Comparison of ENCODE assay signal across 8 cellular contexts in the genomic region with DNA sequence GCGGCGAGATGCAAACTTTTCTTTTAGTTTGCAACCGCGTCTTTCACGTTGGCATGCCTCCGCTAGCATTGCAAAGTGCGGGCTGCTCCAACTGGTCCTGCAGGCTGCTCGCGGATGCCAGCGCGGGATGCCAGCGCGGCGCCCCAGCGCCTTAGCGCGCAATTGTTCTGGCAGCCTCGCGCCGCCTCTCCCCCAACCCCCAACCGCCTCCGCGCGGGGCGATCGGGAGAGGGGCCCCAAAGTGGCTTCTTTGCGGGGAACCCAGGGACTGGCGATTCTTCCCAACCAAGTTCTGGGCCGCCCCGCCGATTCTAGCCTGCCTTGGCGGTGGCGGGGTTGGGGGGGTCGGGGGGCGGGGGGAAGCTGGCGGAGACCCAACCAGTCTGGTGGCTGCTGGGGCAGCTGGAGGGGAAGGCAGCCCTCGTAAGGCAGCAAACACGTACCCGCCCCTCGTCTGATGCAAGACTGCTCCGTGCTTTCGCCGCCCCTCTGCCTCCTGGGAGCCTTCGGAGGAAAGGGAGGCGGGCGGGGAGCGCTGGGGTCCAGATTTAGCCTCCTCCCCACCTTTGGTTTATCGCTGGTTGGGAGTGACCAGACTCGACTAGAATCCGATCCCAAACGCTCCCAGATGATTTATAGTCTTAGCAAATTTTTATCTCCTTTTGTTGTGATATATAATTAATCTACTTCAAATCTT. TPM values are rescaled to one million over a fixed set of nuclear protein-coding genes. Genes with fewer than 3 reads are reported as not detected.
A peak's percentile ranks its signal among the peaks of the same experiment; 100 is the strongest.
DNase-seq lines count a peak whose midpoint lies in the region; ATAC-seq and TF ChIP-seq lines count a peak whose summit lies in the region.

No MANE protein-coding gene starts in this region.

- peak; percentile 77 for DNase-seq in GF-D8 (lab: John Stamatoyannopoulos, UW)
- peak; percentile 80 to 89 for DNase-seq in NCI-H526 (lab: John Stamatoyannopoulos, UW)
- DNase-seq in activated T-cell treated with anti-CD3 and anti-CD28 coated beads for 24 hours (ENCODE audit: low read depth): peak; percentile 23
- peak; percentile 91 for DNase-seq in fibroblast of pulmonary artery (ENCODE audit: low read depth)
- DNase-seq in nephron progenitor cell: peak; percentile 79

- ATAC-seq in HG03135 (IDR thresholded peaks at IDR 0.05; ENCODE audit: unreplicated experiment) (peak; percentile 51), HG03039 (IDR thresholded peaks at IDR 0.05; ENCODE audit: unreplicated experiment) (no peak)

- H3K4me1 Mint-ChIP-seq in nephron progenitor cell: peaks cover 52% of the 10 kb centered on the region

- peak overlapping the region; percentile 76 for H3K27ac ChIP-seq in temporal lobe (ENCODE audit: low read depth, low read length)

- peaks cover 4% of the 10 kb centered on the region for H3K36me3 Mint-ChIP-seq in nephron progenitor cell (ENCODE audit: low read depth)

- H3K27me3 Mint-ChIP-seq in nephron progenitor cell (ENCODE audit: low read depth, poor library complexity): no peaks in the 10 kb centered on the region

- no peaks in the 10 kb centered on the region for H3K9me3 Mint-ChIP-seq in nephron progenitor cell

- peak overlapping the region; percentile 97 for H3K4me3 Mint-ChIP-seq in nephron progenitor cell

- peak overlapping the region; percentile 67 for H3K4me3 ChIP-seq in fibroblast of pulmonary artery (replicated peaks; ENCODE audit: low read depth, low read length)

- peak overlapping the region; percentile 98 for H3K27ac Mint-ChIP-seq in nephron progenitor cell

- TF ChIP-seq CTCF in fibroblast of pulmonary artery (IDR thresholded peaks at IDR 0.05; ENCODE audit: low read length, missing control alignments) (no peak), nephron progenitor cell (IDR thresholded peaks at IDR 0.05) (no peak)

RNA-seq across cellular contexts. Expression of gene PHGDH, which starts 0.8 kb away (rescaled TPM):
- 25.3 TPM for total RNA-seq in temporal lobe

RNA-seq across cellular contexts. Expression of gene HMGCS2, which starts 56.2 kb away (rescaled TPM):
- not detected for total RNA-seq in temporal lobe

Comparison
In these comparisons a context has a peak if more than half of its experiments do, and no peak if none do; other contexts are left out.
1. DNase-seq: peak in every context shown above with its lines; median percentile 91 in fibroblast of pulmonary artery; 84 in NCI-H526; 79 in nephron progenitor cell; 77 in GF-D8; 23 in activated T-cell treated with anti-CD3 and anti-CD28 coated beads for 24 hours.